In genomic region chr9:33415152-33416038, GRCh38 we compare ENCODE assay signal across 8 cellular contexts. TPM values are rescaled to one million over a fixed set of nuclear protein-coding genes. Genes with fewer than 3 reads are reported as not detected.
DNase-seq lines count a peak whose midpoint lies in the region; ATAC-seq and TF ChIP-seq lines count a peak whose summit lies in the region.

No MANE protein-coding gene starts in this region.

- H3K27ac ChIP-seq in Peyer's patch: peak overlapping the region in 3 of 4 donors; percentile 43 to 81 (median 54)
- no peak overlapping the region for H3K27ac ChIP-seq in gastroesophageal sphincter

- H3K4me3 ChIP-seq in Peyer's patch (no peak overlapping the region), gastroesophageal sphincter (no peak overlapping the region)

- DNase-seq in Peyer's patch: peak; percentile 80 to 94 (median 92)
- peak; percentile 80 for DNase-seq in activated T-helper 9 cell treated with anti-CD3 and anti-CD28 coated beads, Interleukin-2, amount 50 U/mL, for 16 hours (ENCODE audit: low read depth)
- DNase-seq in pons (ENCODE audit: low spot score): peak; percentile 46
- peak; percentile 85 for DNase-seq in ureter (ENCODE audit: low spot score)
- no peak for DNase-seq in A172 (ENCODE audit: low spot score)

- TF ChIP-seq EP300 in gastroesophageal sphincter (IDR thresholded peaks at IDR 0.05): no peak

- TF ChIP-seq POLR2A in Peyer's patch (IDR thresholded peaks at IDR 0.05) (peak in 1 of 2 donors; percentile 24), gastroesophageal sphincter (IDR thresholded peaks at IDR 0.05) (no peak)

- peak; percentile 95 for TF ChIP-seq CTCF in GM12873 (IDR thresholded peaks at IDR 0.05; ENCODE audit: insufficient read depth, low read depth, low read length, missing control alignments)
- peak; percentile 21 to 86 (median 74) for TF ChIP-seq CTCF in Peyer's patch (IDR thresholded peaks at IDR 0.05)
- TF ChIP-seq CTCF in gastroesophageal sphincter (IDR thresholded peaks at IDR 0.05): peak in 3 of 4 experiments; percentile 70 to 81 (median 74)

- H3K36me3 ChIP-seq in Peyer's patch (no peaks in the 10 kb centered on the region), gastroesophageal sphincter (no peaks in the 10 kb centered on the region)

- ATAC-seq in HG03521 (IDR thresholded peaks at IDR 0.05; ENCODE audit: unreplicated experiment): peak; percentile 59
- peak; percentile 54 for ATAC-seq in gastroesophageal sphincter

- H3K9me3 ChIP-seq in Peyer's patch (no peaks in the 10 kb centered on the region), gastroesophageal sphincter (no peaks in the 10 kb centered on the region)

- H3K4me1 ChIP-seq in Peyer's patch (peaks cover 0 to 36% (median 7%) of the 10 kb centered on the region in 4 donors), gastroesophageal sphincter (peaks cover 0 to 11% (median 0%) of the 10 kb centered on the region in 3 donors)

- no peaks in the 10 kb centered on the region for H3K27me3 ChIP-seq in Peyer's patch
- peaks cover 6% of the 10 kb centered on the region for H3K27me3 ChIP-seq in gastroesophageal sphincter

- 20 to 25% methylated on average over 1 to 10 of the region's 17 CpGs for WGBS in gastroesophageal sphincter (ENCODE audit: low coverage in 1 of 2), 2 donors

RNA-seq across cellular contexts. Expression of gene AQP7, which starts 13.0 kb away (rescaled TPM):
- 100 to 1,000 TPM in 1 of 4 donors, 10 to 100 TPM in 2, 1 to 10 TPM in 1; 5.0 to 119 (median 79.2) TPM for total RNA-seq in Peyer's patch
- 1 to 10 TPM; 1.2 to 2.0 (median 1.6) TPM for total RNA-seq in gastroesophageal sphincter
- 8.3 TPM for total RNA-seq in ureter
- 0.12 TPM in 1 of 2 replicates, not detected in the other for total RNA-seq in A172 (2014; rRNA removed; shearing (Covaris generic))

RNA-seq across cellular contexts. Expression of gene AQP3, which starts 32.0 kb away (rescaled TPM):
- total RNA-seq in Peyer's patch (100 to 1,000 TPM in 3 of 4 donors, 10 to 100 TPM in 1; 12.4 to 424 (median 260) TPM), gastroesophageal sphincter (100 to 1,000 TPM in 1 of 4 donors, 10 to 100 TPM in 2, 1 to 10 TPM in 1; 3.9 to 100 (median 15.5) TPM), ureter (203 TPM)
- 0.79 and 2.2 TPM in 2 replicates for total RNA-seq in A172 (2014; rRNA removed; shearing (Covaris generic))

RNA-seq across cellular contexts. Expression of gene NOL6, which starts 58.3 kb away (rescaled TPM):
- total RNA-seq in Peyer's patch (10 to 100 TPM; 14.5 to 26.4 (median 18.4) TPM), gastroesophageal sphincter (10 to 100 TPM in 3 of 4 donors, 1 to 10 TPM in 1; 9.0 to 21.4 (median 16.1) TPM), ureter (83.5 TPM)
- 27.0 and 28.1 TPM in 2 replicates for total RNA-seq in A172 (2014; rRNA removed; shearing (Covaris generic))

Comparison
In these comparisons a context has a peak if more than half of its experiments do, and no peak if none do; other contexts are left out.
1. H3K27ac ChIP-seq: peak in Peyer's patch (3 of 4); none in gastroesophageal sphincter (0 of 4).
2. Peak in every context shown above with its lines, with median percentiles within 50 percentile points of each other: CTCF ChIP-seq.